In genomic region chr1:29079916-29080629, GRCh38 we compare ENCODE assay signal across 7 cellular contexts. TPM values are rescaled to one million over a fixed set of nuclear protein-coding genes. Genes with fewer than 3 reads are reported as not detected.
"Had no signal": no experiment of that assay in that cellular context is flagged by ENCODE, and none has a peak within 500 bp of the region (broad histone marks: within the 10 kb centered on the region; RNA-seq: fewer than 3 reads in every experiment).

No MANE protein-coding gene starts in this region.

RNA-seq across cellular contexts. Expression of gene TMEM200B, which starts 43.6 kb away (rescaled TPM):
- total RNA-seq: activated CD4-positive, alpha-beta memory T cell treated with anti-CD3 and anti-CD28 coated beads, Interleukin-2, amount 10 ng/mL, durations not matched to agents 7 days and 5 days; activated CD4-positive, alpha-beta T cell treated with anti-CD3 and anti-CD28 coated beads, Interleukin-2, amount 10 ng/mL, durations not matched to agents 7 days and 5 days; activated CD8-positive, alpha-beta T cell treated with anti-CD3 and anti-CD28 coated beads, Interleukin-2, amount 10 ng/mL, durations not matched to agents 7 days and 5 days; activated naive CD8-positive, alpha-beta T cell treated with anti-CD3 and anti-CD28 coated beads, Interleukin-2, amount 10 ng/mL, durations not matched to agents 7 days and 5 days; T-helper 1 cell treated with Interleukin-12 subunit alpha and Interleukin-12 subunit beta and Interleukin-4 antibody, amounts not matched to agents 30 ng/mL and 1 ng/mL, for 36 hours; T-helper 17 cell; T-helper 2 cell treated with Interferon-gamma antibody and Interleukin-4, amounts not matched to agents 100 ng/mL and 5 ng/mL, for 36 hours had no signal
